In genomic region chr4:90575371-90575770, GRCh38 we compare ENCODE assay signal across 26 cellular contexts.
DNase-seq lines count a peak whose midpoint lies in the region; ATAC-seq, FAIRE-seq and TF ChIP-seq lines count a peak whose summit lies in the region.
"Had no signal": no experiment of that assay in that cellular context is flagged by ENCODE, and none has a peak within 500 bp of the region (broad histone marks: within the 10 kb centered on the region; RNA-seq: fewer than 3 reads in every experiment).

No MANE protein-coding gene starts in this region.

- 23% methylated on average over 1 of the region's 1 CpG for WGBS in A549 (ENCODE audit: missing lambda C conversion rate)

- H3K79me2 ChIP-seq in PC-3 (ENCODE audit: low read length), result no peaks in the 10 kb centered on the region

- no peak overlapping the region for H3K4me3 Mint-ChIP-seq in stimulated activated effector memory CD8-positive, alpha-beta T cell treated with anti-CD3 and anti-CD28 coated beads, Interleukin-12 subunit alpha, Interleukin-12 subunit beta, amount 100 ng/mL, for 72 hours
- H3K4me3 Mint-ChIP-seq: CD14-positive monocyte; CD4-positive, alpha-beta memory T cell; CD4-positive, CD25-positive, alpha-beta regulatory T cell; CD8-positive, alpha-beta memory T cell had no signal

- DNase-seq in A549 (ENCODE audit: low read depth in 1 of 2, low spot score in 1 of 2) (no peak), PC-3 (peak; percentile 32), bronchial epithelial cell (ENCODE audit: low read depth) (peak; percentile 62), NK-92 (lab: John Stamatoyannopoulos, UW; ENCODE audit: unreplicated experiment) (no peak)
- DNase-seq in stimulated activated effector memory CD8-positive, alpha-beta T cell treated with anti-CD3 and anti-CD28 coated beads, Interleukin-12 subunit alpha, Interleukin-12 subunit beta, amount 100 ng/mL, for 72 hours (ENCODE audit: low spot score in 2 of 2), result no peak
- DNase-seq: ACHN; BE2C; C1 segment of cervical spinal cord; CD4-positive, alpha-beta memory T cell; CD4-positive, CD25-positive, alpha-beta regulatory T cell; CD8-positive, alpha-beta memory T cell; COR-L47; DMS 273 treated with DMSO at 0.1 percent for 48 hours; DMS153; DMS53; DMS79; DND-41; EL; GDM1 had no signal

- intact Hi-C loops in PC-3 (cut with micrococcal nuclease), result no loop called here

- CTCF ChIA-PET in A549 (lab: Yijun Ruan, JAX) (no interaction called here), PC-3 (lab: Charles Lee) (no interaction called here)

- TF ChIP-seq CTCF in A549 (IDR thresholded peaks at IDR 0.05), result no peak
- no peak for TF ChIP-seq CTCF in PC-3 (conservative IDR thresholded peaks at IDR 0.05; ENCODE audit: low read depth, low read length)
- no peak for TF ChIP-seq CTCF in bronchial epithelial cell (IDR thresholded peaks at IDR 0.05; ENCODE audit: insufficient read depth, low read length, severe bottlenecking)

- no peaks in the 10 kb centered on the region for H3K36me3 ChIP-seq in PC-3 (ENCODE audit: low read depth, low read length)
- H3K36me3 ChIP-seq in bronchial epithelial cell (ENCODE audit: control insufficient read depth, insufficient read depth, low read length), result no peaks in the 10 kb centered on the region
- H3K36me3 ChIP-seq: BE2C, BLaER1 had no signal

- TF ChIP-seq EP300 in A549 (IDR thresholded peaks at IDR 0.05), result no peak

- no peaks in the 10 kb centered on the region for H4K20me1 ChIP-seq in PC-3 (ENCODE audit: low read length)
- H4K20me1 ChIP-seq: BLaER1 had no signal

- no peak overlapping the region for H3K9ac ChIP-seq in PC-3 (ENCODE audit: low read length)
- H3K9ac ChIP-seq: BLaER1 had no signal

- POLR2A ChIA-PET in A549 (lab: Yijun Ruan, JAX) (no interaction called here), PC-3 (lab: Charles Lee; ENCODE audit: unreplicated experiment) (no interaction called here)

- no peaks in the 10 kb centered on the region for H3K9me2 ChIP-seq in PC-3 (replicated peaks; ENCODE audit: low read length)

- no peak overlapping the region for H3K27ac Mint-ChIP-seq in stimulated activated effector memory CD8-positive, alpha-beta T cell treated with anti-CD3 and anti-CD28 coated beads, Interleukin-12 subunit alpha, Interleukin-12 subunit beta, amount 100 ng/mL, for 72 hours
- H3K27ac Mint-ChIP-seq: CD4-positive, alpha-beta memory T cell; CD4-positive, CD25-positive, alpha-beta regulatory T cell; CD8-positive, alpha-beta memory T cell had no signal

- H2AFZ ChIP-seq in PC-3 (ENCODE audit: low read length), result no peak overlapping the region

- 0 out of 3 replicates have a peak overlapping the region, but pooled peaks have one; percentile 5 for H3K4me2 ChIP-seq in A549
- H3K4me2 ChIP-seq in PC-3 (ENCODE audit: low read length), result no peak overlapping the region
- H3K4me2 ChIP-seq: BLaER1 had no signal

- FAIRE-seq in A549 (lab: Jason Lieb, UNC) (no peak), bronchial epithelial cell (lab: Jason Lieb, UNC) (no peak)
- FAIRE-seq: GM12878, GM12892, GM18507 had no signal

- TF ChIP-seq POLR2A in A549 (IDR thresholded peaks at IDR 0.05; ENCODE audit: low read length), result no peak

- no peak for TF ChIP-seq RAD21 in A549 (conservative IDR thresholded peaks at IDR 0.05 in 1 of 2, IDR thresholded peaks at IDR 0.05 in 1 of 2)

- H3K4me1 ChIP-seq in A549 (no peaks in the 10 kb centered on the region; the same call in 2 of the 3 replicates), PC-3 (ENCODE audit: insufficient read depth, low read length) (no peaks in the 10 kb centered on the region)
- H3K4me1 ChIP-seq: BE2C, BLaER1 had no signal

- H3K36me3 Mint-ChIP-seq in stimulated activated effector memory CD8-positive, alpha-beta T cell treated with anti-CD3 and anti-CD28 coated beads, Interleukin-12 subunit alpha, Interleukin-12 subunit beta, amount 100 ng/mL, for 72 hours, result no peaks in the 10 kb centered on the region
- H3K36me3 Mint-ChIP-seq: CD14-positive monocyte; CD4-positive, alpha-beta memory T cell; CD4-positive, CD25-positive, alpha-beta regulatory T cell had no signal

- no peak overlapping the region for H3K27ac ChIP-seq in A549
- no peak overlapping the region for H3K27ac ChIP-seq in PC-3 (ENCODE audit: low read length)
- H3K27ac ChIP-seq: 22Rv1, BLaER1 had no signal

- ATAC-seq in A549 (no peak), PC-3 (no peak), HG02973 (IDR thresholded peaks at IDR 0.05; ENCODE audit: unreplicated experiment) (no peak)
- ATAC-seq in stimulated activated effector memory CD8-positive, alpha-beta T cell treated with anti-CD3 and anti-CD28 coated beads, Interleukin-12 subunit alpha, Interleukin-12 subunit beta, amount 100 ng/mL, for 72 hours, result no peak
- ATAC-seq: GM12878 had no signal

- H3K4me3 ChIP-seq in A549 (no peak overlapping the region), PC-3 (ENCODE audit: low read length) (no peak overlapping the region), bronchial epithelial cell (ENCODE audit: low read depth, low read length) (no peak overlapping the region)
- H3K4me3 ChIP-seq: BLaER1, GM12878 had no signal

- no peaks in the 10 kb centered on the region for H3K27me3 ChIP-seq in PC-3 (ENCODE audit: low read length)
- no peaks in the 10 kb centered on the region for H3K27me3 ChIP-seq in bronchial epithelial cell (ENCODE audit: control insufficient read depth, insufficient read depth, low read length)
- H3K27me3 ChIP-seq: BE2C, BLaER1 had no signal

- BruUV-seq in PC-3 (replicated peaks; lab: Mats Ljungman, UMichigan), result no TSS peak

- H3K9me3 Mint-ChIP-seq in stimulated activated effector memory CD8-positive, alpha-beta T cell treated with anti-CD3 and anti-CD28 coated beads, Interleukin-12 subunit alpha, Interleukin-12 subunit beta, amount 100 ng/mL, for 72 hours, result peaks cover 13% of the 10 kb centered on the region

- H3K9me3 ChIP-seq in A549, result no peaks in the 10 kb centered on the region
- H3K9me3 ChIP-seq in PC-3 (ENCODE audit: low read length), result no peaks in the 10 kb centered on the region
- H3K9me3 ChIP-seq: BE2C, BLaER1 had no signal

- H3F3A ChIP-seq in PC-3 (ENCODE audit: low read length, unreplicated experiment), result no peaks in the 10 kb centered on the region

- no peaks in the 10 kb centered on the region for H3K4me1 Mint-ChIP-seq in stimulated activated effector memory CD8-positive, alpha-beta T cell treated with anti-CD3 and anti-CD28 coated beads, Interleukin-12 subunit alpha, Interleukin-12 subunit beta, amount 100 ng/mL, for 72 hours
- H3K4me1 Mint-ChIP-seq: CD14-positive monocyte; CD4-positive, alpha-beta memory T cell; CD4-positive, CD25-positive, alpha-beta regulatory T cell; CD8-positive, alpha-beta memory T cell had no signal

TF ChIP-seq in A549, 52 proteins besides CTCF, POLR2A, EP300 and RAD21:
- TF ChIP-seq, protein P1, sequence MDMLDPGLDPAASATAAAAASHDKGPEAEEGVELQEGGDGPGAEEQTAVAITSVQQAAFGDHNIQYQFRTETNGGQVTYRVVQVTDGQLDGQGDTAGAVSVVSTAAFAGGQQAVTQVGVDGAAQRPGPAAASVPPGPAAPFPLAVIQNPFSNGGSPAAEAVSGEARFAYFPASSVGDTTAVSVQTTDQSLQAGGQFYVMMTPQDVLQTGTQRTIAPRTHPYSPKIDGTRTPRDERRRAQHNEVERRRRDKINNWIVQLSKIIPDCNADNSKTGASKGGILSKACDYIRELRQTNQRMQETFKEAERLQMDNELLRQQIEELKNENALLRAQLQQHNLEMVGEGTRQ (IDR thresholded peaks at IDR 0.05), result no peak
- TF ChIP-seq RNF2 (IDR thresholded peaks at IDR 0.05; ENCODE audit: borderline replicate concordance, low read depth) (no peak), GATA3 (IDR thresholded peaks at IDR 0.05; ENCODE audit: borderline replicate concordance) (no peak), HOXB5 (CRISPR knock-in tag; IDR thresholded peaks at IDR 0.05) (no peak), JUNB (IDR thresholded peaks at IDR 0.05) (no peak), E2F6 (IDR thresholded peaks at IDR 0.05; ENCODE audit: borderline replicate concordance, low read depth) (no peak), SMC3 (IDR thresholded peaks at IDR 0.05) (no peak), CHD2 (IDR thresholded peaks at IDR 0.05; ENCODE audit: low read length, partially characterized antibody) (no peak), EHF (CRISPR knock-in tag; IDR thresholded peaks at IDR 0.05) (no peak)

Comparison
In these comparisons a context has a peak if more than half of its experiments do, and no peak if none do; other contexts are left out.
1. DNase-seq: peak in PC-3 (single experiment) and bronchial epithelial cell (single experiment); none in A549 (0 of 2), NK-92 (single experiment) and stimulated activated effector memory CD8-positive, alpha-beta T cell treated with anti-CD3 and anti-CD28 coated beads, Interleukin-12 subunit alpha, Interleukin-12 subunit beta, amount 100 ng/mL, for 72 hours (0 of 2).